Comparison of ENCODE assay signal across 17 cellular contexts in the genomic region with DNA sequence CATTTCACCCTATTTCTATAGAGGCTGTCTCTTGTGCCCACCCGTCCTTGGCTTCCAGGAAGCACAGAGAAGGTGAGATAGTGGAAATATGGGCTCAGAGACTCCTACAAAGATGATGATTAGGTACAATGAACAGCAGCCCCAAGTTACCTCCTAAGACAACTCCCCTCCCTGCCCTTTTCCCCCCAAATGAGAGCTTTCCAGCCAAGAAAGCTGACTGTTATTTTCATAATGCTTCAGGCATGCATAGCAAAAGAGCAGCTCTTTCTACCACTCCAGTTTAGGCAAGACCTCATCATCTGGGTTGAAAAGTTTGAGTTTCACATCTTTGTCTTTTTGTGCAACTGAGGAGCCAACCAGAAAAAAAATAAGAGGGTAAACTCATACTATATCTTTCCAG.
"Had no signal": no experiment of that assay in that cellular context is flagged by ENCODE, and none has a peak within 500 bp of the region (broad histone marks: within the 10 kb centered on the region; RNA-seq: fewer than 3 reads in every experiment).

No MANE protein-coding gene starts in this region.

- ATAC-seq: activated CD8-positive, alpha-beta T cell treated with anti-CD3 and anti-CD28 coated beads, Interleukin-2, amount 10 ng/mL, durations not matched to agents 7 days and 5 days; gastroesophageal sphincter; naive thymus-derived CD8-positive, alpha-beta T cell; stimulated activated naive CD8-positive, alpha-beta T cell treated with anti-CD3 and anti-CD28 coated beads, Interleukin-15, Interleukin-2, amounts not matched to agents 100 U/mL and 50 U/mL, for 24 hours; WTC11 had no signal

- H3K36me3 ChIP-seq: colonic mucosa, left ventricle myocardium inferior had no signal

- H3K27me3 ChIP-seq: colonic mucosa, gastroesophageal sphincter had no signal

- H3K4me3 ChIP-seq: colonic mucosa, gastroesophageal sphincter, left ventricle myocardium inferior had no signal

- H3K9me3 ChIP-seq: colonic mucosa had no signal

- DNase-seq: activated CD4-positive, alpha-beta T cell treated with anti-CD3 and anti-CD28 coated beads for 4 hours; activated CD8-positive, alpha-beta memory T cell treated with anti-CD3 and anti-CD28 coated beads, Interleukin-2, amount 50 U/mL, for 4 hours; activated CD8-positive, alpha-beta T cell treated with anti-CD3 and anti-CD28 coated beads, Interleukin-2, amount 10 ng/mL, durations not matched to agents 7 days and 5 days; activated gamma-delta T cell treated with Interleukin-2 at 50 U/mL for 16 hours; activated naive CD8-positive, alpha-beta T cell treated with anti-CD3 and anti-CD28 coated beads for 36 hours; anterior cingulate cortex; central memory CD4-positive, alpha-beta T cell; colonic mucosa; effector CD4-positive, alpha-beta T cell; left ventricle myocardium inferior; naive thymus-derived CD8-positive, alpha-beta T cell; nucleus accumbens; right cardiac atrium; stimulated activated naive CD8-positive, alpha-beta T cell treated with anti-CD3 and anti-CD28 coated beads, Interleukin-15, Interleukin-2, amounts not matched to agents 100 U/mL and 50 U/mL, for 24 hours; SW 1271 had no signal

- H3K4me1 ChIP-seq: colonic mucosa, left ventricle myocardium inferior had no signal

- H3K27ac ChIP-seq: colonic mucosa, gastroesophageal sphincter had no signal
